In the genomic region with DNA sequence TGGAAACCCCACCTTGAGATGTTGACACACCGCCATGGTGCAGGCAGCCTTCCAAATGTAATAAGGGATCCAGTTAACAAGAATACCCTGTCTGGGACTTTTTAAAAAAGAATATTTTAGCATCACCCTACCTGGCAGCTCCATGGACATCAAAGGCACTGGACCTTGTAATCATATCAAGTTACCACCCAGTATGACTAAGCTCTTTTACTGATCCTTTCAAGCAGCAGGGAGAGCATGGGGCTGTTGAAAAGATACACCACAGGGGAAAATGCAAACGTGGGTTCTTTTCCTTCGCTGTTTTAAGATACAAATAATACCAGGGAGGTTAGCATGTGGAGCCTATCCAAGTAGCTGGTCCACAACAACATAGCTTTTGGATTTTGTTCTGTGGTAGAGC, we compare ENCODE assay signal across 14 cellular contexts.
A peak's percentile ranks its signal among the peaks of the same experiment; 100 is the strongest.
DNase-seq lines count a peak whose midpoint lies in the region; ATAC-seq, FAIRE-seq and TF ChIP-seq lines count a peak whose summit lies in the region.
"Had no signal": no experiment of that assay in that cellular context is flagged by ENCODE, and none has a peak within 500 bp of the region (broad histone marks: within the 10 kb centered on the region; RNA-seq: fewer than 3 reads in every experiment).

No MANE protein-coding gene starts in this region.

- CTCF ChIA-PET in K562 (lab: Yijun Ruan, JAX; ENCODE audit: low intra/inter-chr PET ratio) (no interaction called here), GM10248 (lab: Yijun Ruan, JAX) (no interaction called here)

- H4K20me1 ChIP-seq in K562 (replicated peaks; ENCODE audit: control insufficient read depth, insufficient read depth, low read length): no peaks in the 10 kb centered on the region

- no peaks in the 10 kb centered on the region for H3K9me3 ChIP-seq in K562 (replicated peaks; ENCODE audit: control insufficient read depth, insufficient read depth, low read depth, low read length)
- H3K9me3 ChIP-seq: tibial nerve had no signal

- FAIRE-seq in K562 (lab: Jason Lieb, UNC): no peak
- FAIRE-seq: GM18507 had no signal

- POLR2A ChIA-PET in K562 (lab: Yijun Ruan, JAX) (interaction anchor here (0.9 kb wide), 1 partner anchor 118 kb away, joined by 4 read pairs; no protein-coding TSS in a partner anchor), GM10248 (lab: Yijun Ruan, JAX) (no interaction called here)

- DNase-seq in HCEC 1CT: peak; percentile 4
- peak; percentile 25 for DNase-seq in NCI-H2029 (lab: John Stamatoyannopoulos, UW)
- peak in 1 of 4 experiments; percentile 3 for DNase-seq in K562 (ENCODE audit: extremely low read depth in 1 of 4, low spot score in 3 of 4)
- DNase-seq in HUDEP-2 (lab: John Stamatoyannopoulos, UW; ENCODE audit: unreplicated experiment in 76 of 76): no peak
- DNase-seq in sciatic nerve (ENCODE audit: low spot score): no peak
- DNase-seq in NCI-H1105 treated with DMSO at 0.1 percent for 48 hours (lab: John Stamatoyannopoulos, UW): no peak
- DNase-seq in GM10248 (ENCODE audit: extremely low spot score): no peak
- DNase-seq: activated CD4-positive, alpha-beta T cell treated with anti-CD3 and anti-CD28 coated beads, Interleukin-2, amount 50 U/mL, for 1 hour; central memory CD4-positive, alpha-beta T cell; natural killer cell had no signal

- 5% methylated on average over 3 of the region's 3 CpGs for WGBS in K562 (ENCODE audit: insufficient coverage, low coverage, missing lambda C conversion rate)

- no TSS peak for BruUV-seq in K562 (replicated peaks; lab: Mats Ljungman, UMichigan)

- H3K4me3 ChIP-seq in K562: no peak overlapping the region
- H3K4me3 ChIP-seq: skin epidermis, tibial nerve had no signal

- H3K27ac Mint-ChIP-seq in nephron: peak overlapping the region in 2 of 3 experiments; percentile 5 to 20
- H3K27ac Mint-ChIP-seq: natural killer cell had no signal

- H3K79me2 ChIP-seq in K562 (ENCODE audit: control insufficient read depth, insufficient read depth, low read length): no peaks in the 10 kb centered on the region

- TF ChIP-seq CTCF in K562 (IDR thresholded peaks at IDR 0.05 in 2 of 3, conservative IDR thresholded peaks at IDR 0.05 in 1 of 3; ENCODE audit: insufficient read depth in 2 of 3, low read depth in 1 of 3, low read length in 3 of 3) (no peak), nephron (IDR thresholded peaks at IDR 0.05; ENCODE audit: unreplicated experiment in 3 of 3) (no peak), GM10248 (IDR thresholded peaks at IDR 0.05; ENCODE audit: control extremely low read depth, extremely low read depth, low read depth, missing control alignments) (no peak)

- H2AFZ ChIP-seq in K562 (ENCODE audit: low read depth, low read length): no peak overlapping the region; the same call in 1 of the 2 replicates

- H3K4me1 Mint-ChIP-seq in nephron: peaks cover 25% of the 10 kb centered on the region

- no peak overlapping the region for H3K4me2 ChIP-seq in K562 (ENCODE audit: insufficient read depth, low read length)

- H3K9me1 ChIP-seq in K562 (ENCODE audit: control insufficient read depth, insufficient read depth, low read length): no peaks in the 10 kb centered on the region

- no peaks in the 10 kb centered on the region for H3K36me3 ChIP-seq in K562 (ENCODE audit: control insufficient read depth, insufficient read depth, low read length)

- TF ChIP-seq RAD21 in K562 (CRISPR knock-in tag; conservative IDR thresholded peaks at IDR 0.05 in 1 of 2, IDR thresholded peaks at IDR 0.05 in 1 of 2): no peak

- H3K27me3 ChIP-seq in K562 (ENCODE audit: control insufficient read depth in 2 of 2, insufficient read depth in 2 of 2, low read length in 2 of 2): no peaks in the 10 kb centered on the region
- H3K27me3 ChIP-seq: tibial nerve had no signal

- H3K4me1 ChIP-seq in K562 (replicated peaks in 1 of 2; ENCODE audit: control insufficient read depth in 2 of 2, insufficient read depth in 2 of 2, low read length in 2 of 2): no peaks in the 10 kb centered on the region

- intact Hi-C loops in K562 (cut with micrococcal nuclease): no loop called here
- intact Hi-C loops in sciatic nerve (cut with DNase I): no loop called here

- no peaks in the 10 kb centered on the region for H3K27me3 Mint-ChIP-seq in nephron (ENCODE audit: low read depth)

- no peak for TF ChIP-seq EP300 in K562 (IDR thresholded peaks at IDR 0.05; ENCODE audit: low read length)

- H3K27ac ChIP-seq in K562 (ENCODE audit: extremely low read depth, low read depth, low read length): no peak overlapping the region
- H3K27ac ChIP-seq: skin epidermis, tibial nerve had no signal

- in situ Hi-C loops in K562 (cut with MboI): no loop called here

- H3K36me3 Mint-ChIP-seq in nephron (ENCODE audit: low read depth): peaks cover 24% of the 10 kb centered on the region
- H3K36me3 Mint-ChIP-seq: natural killer cell had no signal

- no peak for TF ChIP-seq POLR2A in K562 (conservative IDR thresholded peaks at IDR 0.05)

- no peaks in the 10 kb centered on the region for H3K9me3 Mint-ChIP-seq in nephron
- H3K9me3 Mint-ChIP-seq: natural killer cell had no signal

- no peak overlapping the region for H3K9ac ChIP-seq in K562 (ENCODE audit: insufficient read depth in 1 of 2, low read depth in 2 of 2, low read length in 2 of 2)

- ATAC-seq in K562 (peak; percentile 73; the same call in 2 of the 3 replicates), sciatic nerve (no peak)
- ATAC-seq: natural killer cell had no signal

- no peak overlapping the region for H3K4me3 Mint-ChIP-seq in nephron
- H3K4me3 Mint-ChIP-seq: natural killer cell had no signal

TF ChIP-seq in K562, 482 proteins besides CTCF, POLR2A, EP300 and RAD21:
- TF ChIP-seq ZNF316 (IDR thresholded peaks at IDR 0.05) (0 out of 2 replicates have a peak, but pooled peaks have one; percentile 24), NFE2 (IDR thresholded peaks at IDR 0.05; ENCODE audit: low read depth) (peak; percentile 40; the same call in 1 of the 2 replicates), C11orf30 (IDR thresholded peaks at IDR 0.05; ENCODE audit: low read depth) (peak; percentile 40; the same call in 1 of the 2 replicates), ZNF778 (CRISPR knock-in tag; IDR thresholded peaks at IDR 0.05) (no peak), SMAD3 (CRISPR knock-in tag; conservative IDR thresholded peaks at IDR 0.05) (no peak), SMARCA5 (IDR thresholded peaks at IDR 0.05) (no peak), PCBP1 (IDR thresholded peaks at IDR 0.05; ENCODE audit: low read depth, low read length, poor library complexity, severe bottlenecking) (no peak), ARHGAP35 (IDR thresholded peaks at IDR 0.05; ENCODE audit: partially characterized antibody) (no peak), MAFG (tag; conservative IDR thresholded peaks at IDR 0.05) (peak; percentile 41; the same call in 1 of the 2 replicates), MAFF (IDR thresholded peaks at IDR 0.05; ENCODE audit: low read length) (peak; percentile 4; the same call in 1 of the 2 replicates)
- TF ChIP-seq, protein P1, sequence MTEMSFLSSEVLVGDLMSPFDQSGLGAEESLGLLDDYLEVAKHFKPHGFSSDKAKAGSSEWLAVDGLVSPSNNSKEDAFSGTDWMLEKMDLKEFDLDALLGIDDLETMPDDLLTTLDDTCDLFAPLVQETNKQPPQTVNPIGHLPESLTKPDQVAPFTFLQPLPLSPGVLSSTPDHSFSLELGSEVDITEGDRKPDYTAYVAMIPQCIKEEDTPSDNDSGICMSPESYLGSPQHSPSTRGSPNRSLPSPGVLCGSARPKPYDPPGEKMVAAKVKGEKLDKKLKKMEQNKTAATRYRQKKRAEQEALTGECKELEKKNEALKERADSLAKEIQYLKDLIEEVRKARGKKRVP (CRISPR knock-in tag; IDR thresholded peaks at IDR 0.05): no peak

Comparison
In these comparisons a context has a peak if more than half of its experiments do, and no peak if none do; other contexts are left out.
1. DNase-seq: peak in HCEC 1CT (single experiment) and NCI-H2029 (single experiment); none in HUDEP-2 (0 of 76), sciatic nerve (single experiment), NCI-H1105 treated with DMSO at 0.1 percent for 48 hours (single experiment) and GM10248 (single experiment).